ENCODE assay signal across 22 cellular contexts in the genomic region with DNA sequence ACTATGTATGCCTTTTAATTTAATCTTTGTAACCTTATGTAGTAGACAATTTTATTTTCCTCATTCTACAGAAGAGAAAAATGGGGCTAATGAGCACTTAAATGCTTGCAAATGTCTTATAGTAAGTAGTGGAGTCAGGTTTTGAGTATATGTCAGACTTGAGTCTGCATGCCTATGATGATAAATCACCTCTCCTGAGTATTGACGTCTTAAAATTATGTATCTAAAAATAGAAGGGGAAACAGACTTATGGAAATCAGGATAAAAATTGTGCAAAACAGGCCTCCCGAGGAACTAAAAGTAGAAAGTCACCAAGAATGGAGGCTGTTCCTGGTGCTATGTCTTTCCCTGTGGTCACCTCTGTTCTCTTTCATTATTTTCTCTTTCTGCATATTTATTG.
DNase-seq lines count a peak whose midpoint lies in the region; ATAC-seq, FAIRE-seq and TF ChIP-seq lines count a peak whose summit lies in the region.
"Had no signal": no experiment of that assay in that cellular context is flagged by ENCODE, and none has a peak within 500 bp of the region (broad histone marks: within the 10 kb centered on the region; RNA-seq: fewer than 3 reads in every experiment).

No MANE protein-coding gene starts in this region.

- DNase-seq in activated naive CD8-positive, alpha-beta T cell treated with anti-CD3 and anti-CD28 coated beads, Interleukin-2, amount 50 U/mL, for 24 hours = no peak
- DNase-seq in bronchial epithelial cell (ENCODE audit: low read depth) (peak; percentile 23), iris pigment epithelial cell (ENCODE audit: low read depth) (peak; percentile 23), GM20000 (ENCODE audit: low spot score) (no peak), tibial artery (no peak)
- DNase-seq: AML-193, COR-L47, DMS 273 treated with DMSO at 0.1 percent for 48 hours, GDM1, NCI-H1105 treated with DMSO at 0.1 percent for 48 hours, NCI-H1694, NCI-H2081 treated with DMSO at 0.1 percent for 48 hours, NCI-H446 treated with DMSO at 0.1 percent for 48 hours, OCI-M1, SHP77 had no signal

- peak overlapping the region; percentile 5 for H3K27ac Mint-ChIP-seq in activated naive CD8-positive, alpha-beta T cell
- H3K27ac Mint-ChIP-seq in activated naive CD8-positive, alpha-beta T cell treated with anti-CD3 and anti-CD28 coated beads, Interleukin-2, amount 50 U/mL, for 24 hours = no peak overlapping the region

- H3K4me3 ChIP-seq in bronchial epithelial cell (ENCODE audit: low read depth, low read length) (no peak overlapping the region), tibial artery (no peak overlapping the region)
- H3K4me3 ChIP-seq: K562, SK-N-MC had no signal

- no peak for FAIRE-seq in bronchial epithelial cell (lab: Jason Lieb, UNC)
- FAIRE-seq: H1 had no signal

- ATAC-seq in activated naive CD8-positive, alpha-beta T cell treated with anti-CD3 and anti-CD28 coated beads, Interleukin-2, amount 50 U/mL, for 24 hours = no peak
- no peak for ATAC-seq in GM21381 (IDR thresholded peaks at IDR 0.05; ENCODE audit: unreplicated experiment)
- no peak for ATAC-seq in GM18858 (IDR thresholded peaks at IDR 0.05; ENCODE audit: unreplicated experiment)
- ATAC-seq: K562 had no signal

- H3K9me3 Mint-ChIP-seq in activated naive CD8-positive, alpha-beta T cell (ENCODE audit: low read depth) = peaks cover 5% of the 10 kb centered on the region
- H3K9me3 Mint-ChIP-seq in activated naive CD8-positive, alpha-beta T cell treated with anti-CD3 and anti-CD28 coated beads, Interleukin-2, amount 50 U/mL, for 24 hours = peaks cover 13% of the 10 kb centered on the region

- H3K27me3 ChIP-seq in bronchial epithelial cell (ENCODE audit: control insufficient read depth, insufficient read depth, low read length) (no peaks in the 10 kb centered on the region), tibial artery (no peaks in the 10 kb centered on the region)

- no peaks in the 10 kb centered on the region for H3K27me3 Mint-ChIP-seq in activated naive CD8-positive, alpha-beta T cell
- no peaks in the 10 kb centered on the region for H3K27me3 Mint-ChIP-seq in activated naive CD8-positive, alpha-beta T cell treated with anti-CD3 and anti-CD28 coated beads, Interleukin-2, amount 50 U/mL, for 24 hours

- peaks cover 46% of the 10 kb centered on the region for H3K4me1 Mint-ChIP-seq in activated naive CD8-positive, alpha-beta T cell (ENCODE audit: low read depth)
- peaks cover 26% of the 10 kb centered on the region for H3K4me1 Mint-ChIP-seq in activated naive CD8-positive, alpha-beta T cell treated with anti-CD3 and anti-CD28 coated beads, Interleukin-2, amount 50 U/mL, for 24 hours

- no peak overlapping the region for H3K4me3 Mint-ChIP-seq in activated naive CD8-positive, alpha-beta T cell
- H3K4me3 Mint-ChIP-seq in activated naive CD8-positive, alpha-beta T cell treated with anti-CD3 and anti-CD28 coated beads, Interleukin-2, amount 50 U/mL, for 24 hours = no peak overlapping the region

- H3K4me1 ChIP-seq in tibial artery = peaks cover 0 to 8% (median 0%) of the 10 kb centered on the region in 4 donors

- TF ChIP-seq CTCF in bronchial epithelial cell (IDR thresholded peaks at IDR 0.05; ENCODE audit: insufficient read depth, low read length, severe bottlenecking) (no peak), GM20000 (IDR thresholded peaks at IDR 0.05; ENCODE audit: extremely low read depth, missing control alignments) (no peak), tibial artery (IDR thresholded peaks at IDR 0.05) (no peak)

- H3K9me3 ChIP-seq in tibial artery = peaks cover 0 to 6% (median 0%) of the 10 kb centered on the region in 3 donors

- no peaks in the 10 kb centered on the region for H3K36me3 ChIP-seq in bronchial epithelial cell (ENCODE audit: control insufficient read depth, insufficient read depth, low read length)
- H3K36me3 ChIP-seq in tibial artery = no peaks in the 10 kb centered on the region

- peaks cover 18% of the 10 kb centered on the region for H3K36me3 Mint-ChIP-seq in activated naive CD8-positive, alpha-beta T cell
- peaks cover 24% of the 10 kb centered on the region for H3K36me3 Mint-ChIP-seq in activated naive CD8-positive, alpha-beta T cell treated with anti-CD3 and anti-CD28 coated beads, Interleukin-2, amount 50 U/mL, for 24 hours (ENCODE audit: low read depth)

- no peak overlapping the region for H3K27ac ChIP-seq in tibial artery
- H3K27ac ChIP-seq: 22Rv1, SK-N-MC had no signal

- intact Hi-C loops in tibial artery (cut with DNase I; ENCODE audit: low total_unique reads) = no loop called here

Comparison
In these comparisons a context has a peak if more than half of its experiments do, and no peak if none do; other contexts are left out.
1. DNase-seq: peak in bronchial epithelial cell (single experiment) and iris pigment epithelial cell (single experiment); none in activated naive CD8-positive, alpha-beta T cell treated with anti-CD3 and anti-CD28 coated beads, Interleukin-2, amount 50 U/mL, for 24 hours (single experiment), GM20000 (single experiment) and tibial artery (0 of 2).